Comparison of ENCODE assay signal across 12 cellular contexts in genomic region chr7:116674508-116675173, GRCh38. TPM values are rescaled to one million over a fixed set of nuclear protein-coding genes. Genes with fewer than 3 reads are reported as not detected.
DNase-seq lines count a peak whose midpoint lies in the region; ATAC-seq and TF ChIP-seq lines count a peak whose summit lies in the region.
"Had no signal": no experiment of that assay in that cellular context is flagged by ENCODE, and none has a peak within 500 bp of the region (broad histone marks: within the 10 kb centered on the region; RNA-seq: fewer than 3 reads in every experiment).

No MANE protein-coding gene starts in this region.

- no peaks in the 10 kb centered on the region for H3K27me3 ChIP-seq in fibroblast of lung (ENCODE audit: control insufficient read depth, insufficient read depth, low read length)
- H3K27me3 ChIP-seq in BE2C: peaks cover 51% of the 10 kb centered on the region
- no peaks in the 10 kb centered on the region for H3K27me3 ChIP-seq in right cardiac atrium (ENCODE audit: control insufficient read depth, insufficient read depth)

- H3K4me1 ChIP-seq in fibroblast of lung (ENCODE audit: control insufficient read depth, extremely low read depth, insufficient read depth, low read length) (no peaks in the 10 kb centered on the region), BE2C (no peaks in the 10 kb centered on the region), right cardiac atrium (ENCODE audit: control insufficient read depth, insufficient read depth, low read length) (no peaks in the 10 kb centered on the region)

- H3K27ac ChIP-seq in fibroblast of lung (ENCODE audit: insufficient read depth, low read length): no peak overlapping the region
- H3K27ac ChIP-seq in right cardiac atrium (ENCODE audit: low read length): no peak overlapping the region

- peak overlapping the region; percentile 52 for H3K4me2 ChIP-seq in fibroblast of lung (ENCODE audit: extremely low read depth, insufficient read depth, low read length)

- intact Hi-C loops in right cardiac atrium (cut with DNase I): loop anchor here in 3 of 4 donors (10.0 kb wide), 2 partner anchors 110 to 130 kb away; no protein-coding TSS in a partner anchor

- H3K79me2 ChIP-seq in fibroblast of lung (ENCODE audit: control insufficient read depth, insufficient read depth, low read length): peaks cover 39% of the 10 kb centered on the region

- no peak overlapping the region for H3K9ac ChIP-seq in fibroblast of lung (ENCODE audit: insufficient read depth, low read length)

- H2AFZ ChIP-seq in fibroblast of lung (ENCODE audit: low read length): no peak overlapping the region

- H4K20me1 ChIP-seq in fibroblast of lung (ENCODE audit: control insufficient read depth, extremely low read depth, insufficient read depth, low read length): no peaks in the 10 kb centered on the region

- H3K9me3 ChIP-seq in fibroblast of lung (ENCODE audit: control insufficient read depth, insufficient read depth, low read depth, low read length) (no peaks in the 10 kb centered on the region), BE2C (no peaks in the 10 kb centered on the region), right cardiac atrium (ENCODE audit: control insufficient read depth, low read length) (no peaks in the 10 kb centered on the region)

- H3K36me3 ChIP-seq in fibroblast of lung (ENCODE audit: control insufficient read depth, insufficient read depth, low read length) (no peaks in the 10 kb centered on the region), BE2C (no peaks in the 10 kb centered on the region)

- DNase-seq in GM03348 (ENCODE audit: low spot score): peak; percentile 29
- DNase-seq in RKO (ENCODE audit: low spot score): peak; percentile 60
- DNase-seq in fibroblast of lung (ENCODE audit: low read depth in 2 of 2): peak in 1 of 2 donors; percentile 83
- DNase-seq in pulmonary artery endothelial cell (ENCODE audit: low read depth, low spot score): peak; percentile 22
- no peak for DNase-seq in NCI-H187 treated with DMSO at 0.1 percent for 48 hours (lab: John Stamatoyannopoulos, UW)
- no peak for DNase-seq in BE2C
- no peak for DNase-seq in right cardiac atrium
- DNase-seq: activated CD4-positive, alpha-beta T cell treated with anti-CD3 and anti-CD28 coated beads, Interleukin-2, amount 50 U/mL, for 48 hours; effector CD8-positive, alpha-beta T cell; NCI-H2171 treated with DMSO at 0.1 percent for 48 hours; stimulated activated CD4-positive, alpha-beta T cell treated with anti-CD3 and anti-CD28 coated beads, Interleukin-4, amount 100 ng/mL, for 1 hour had no signal

- 83% methylated on average over 7 of the region's 7 CpGs for WGBS in right cardiac atrium

- H3K4me3 ChIP-seq in fibroblast of lung (replicated peaks in 1 of 4; ENCODE audit: control extremely low read depth in 1 of 4, insufficient read depth in 1 of 4, low read depth in 3 of 4, low read length in 4 of 4) (peak overlapping the region in 1 of 4 experiments; percentile 89), BE2C (ENCODE audit: low read depth, low read length) (no peak overlapping the region), right cardiac atrium (ENCODE audit: low read length) (no peak overlapping the region)

- no peak for TF ChIP-seq CTCF in fibroblast of lung (conservative IDR thresholded peaks at IDR 0.05 in 1 of 2, IDR thresholded peaks at IDR 0.05 in 1 of 2; ENCODE audit: low read depth in 1 of 2, low read length in 2 of 2)
- TF ChIP-seq CTCF in BE2C (IDR thresholded peaks at IDR 0.05; ENCODE audit: low read depth, low read length): no peak

- ATAC-seq in HG03378 (IDR thresholded peaks at IDR 0.05; ENCODE audit: unreplicated experiment) (no peak), right cardiac atrium (no peak)

RNA-seq across cellular contexts. Expression of gene MET, which starts 2.6 kb away (rescaled TPM):
- total RNA-seq in fibroblast of lung: 29.8 and 44.4 TPM in 2 replicates
- polyA plus RNA-seq in fibroblast of lung: 33.4 and 42.1 TPM in 2 replicates
- polyA plus RNA-seq in fibroblast of lung (2012): 17.2 and 21.1 TPM in 2 replicates
- 78.6 and 112 TPM in 2 replicates for polyA minus RNA-seq in fibroblast of lung (ENCODE audit: low replicate concordance)
- total RNA-seq in pulmonary artery endothelial cell: 80.8 and 188 TPM in 2 replicates
- polyA plus RNA-seq in BE2C (2012; ENCODE audit: insufficient read depth, insufficient read length, low read depth): 0.54 TPM
- 10 to 100 TPM in 3 of 4 donors, 1 to 10 TPM in 1; 8.4 to 20.0 (median 14.7) TPM for total RNA-seq in right cardiac atrium
- 4.1 TPM for polyA plus RNA-seq in right cardiac atrium

Comparison
In these comparisons a context has a peak if more than half of its experiments do, and no peak if none do; other contexts are left out.
1. DNase-seq: peak in GM03348 (single experiment), RKO (single experiment) and pulmonary artery endothelial cell (single experiment); none in NCI-H187 treated with DMSO at 0.1 percent for 48 hours (single experiment), BE2C (single experiment) and right cardiac atrium (0 of 3).